8 cellular contexts compared by ENCODE assay signal in genomic region chr1:155176544-155177071, GRCh38. TPM values are rescaled to one million over a fixed set of nuclear protein-coding genes. Genes with fewer than 3 reads are reported as not detected.
DNase-seq lines count a peak whose midpoint lies in the region; ATAC-seq, FAIRE-seq and TF ChIP-seq lines count a peak whose summit lies in the region.

No MANE protein-coding gene starts in this region.

- WGBS in ovary, 3 donors: 60 to 62% (median 61%) methylated on average over 8 of the region's 8 CpGs
- 20 to 64% methylated on average over 4 to 8 of the region's 8 CpGs for whole genome bisulfite sequencing in upper lobe of left lung, 2 donors

- H3K36me3 ChIP-seq in SK-N-MC (ENCODE audit: insufficient read depth, low read length) (peaks cover 14% of the 10 kb centered on the region), ovary (no peaks in the 10 kb centered on the region), upper lobe of left lung (no peaks in the 10 kb centered on the region)

- FAIRE-seq in frontal cortex (lab: Jason Lieb, UNC): no peak

- no peaks in the 10 kb centered on the region for H3K27me3 ChIP-seq in ovary
- peaks cover 0 to 7% (median 3%) of the 10 kb centered on the region in 4 donors for H3K27me3 ChIP-seq in upper lobe of left lung

- intact Hi-C loops in ovary (cut with DNase I): loop anchor here in 1 of 4 donors (10.0 kb wide), 2 partner anchors 148 to 418 kb away; partner anchors contain the start of gene RUSC1

- ATAC-seq in upper lobe of left lung (ENCODE audit: low FRiP score in 2 of 2) (peak; percentile 68 to 83), HG03025 (IDR thresholded peaks at IDR 0.05; ENCODE audit: low FRiP score, unreplicated experiment) (no peak)

- H3K9me3 ChIP-seq in SK-N-MC (ENCODE audit: low read depth, low read length) (no peaks in the 10 kb centered on the region), ovary (no peaks in the 10 kb centered on the region), upper lobe of left lung (no peaks in the 10 kb centered on the region)

- no peaks in the 10 kb centered on the region for H3K4me1 ChIP-seq in ovary (ENCODE audit: insufficient read depth)
- H3K4me1 ChIP-seq in upper lobe of left lung: peaks cover 30 to 53% (median 41%) of the 10 kb centered on the region in 4 donors

- TF ChIP-seq POLR2A in ovary (IDR thresholded peaks at IDR 0.05): no peak
- TF ChIP-seq POLR2A in upper lobe of left lung (IDR thresholded peaks at IDR 0.05): no peak

- DNase-seq in GM04504 (ENCODE audit: low read depth): peak; percentile 49
- DNase-seq in NCI-H1105 (lab: John Stamatoyannopoulos, UW): peak; percentile 75
- peak; percentile 42 for DNase-seq in SK-N-MC (ENCODE audit: low read depth, low spot score)
- peak; percentile 86 for DNase-seq in activated naive CD4-positive, alpha-beta T cell treated with Interleukin-2 at 50 U/mL for 16 hours
- peak; percentile 91 to 96 for DNase-seq in frontal cortex (ENCODE audit: low spot score in 2 of 2)
- DNase-seq in ovary: peak; percentile 64 to 84 (median 82)
- DNase-seq in upper lobe of left lung: peak; percentile 73 to 91

- no peak overlapping the region for H3K9ac ChIP-seq in SK-N-MC (ENCODE audit: insufficient read length)

- H3K27ac ChIP-seq in SK-N-MC (no peak overlapping the region), ovary (no peak overlapping the region), upper lobe of left lung (peak overlapping the region; percentile 16 to 76 (median 49))

- H3K4me3 ChIP-seq in SK-N-MC (no peak overlapping the region), ovary (no peak overlapping the region), upper lobe of left lung (no peak overlapping the region)

- TF ChIP-seq EP300 in ovary (IDR thresholded peaks at IDR 0.05) (no peak), upper lobe of left lung (IDR thresholded peaks at IDR 0.05) (no peak)

- TF ChIP-seq CTCF in ovary (IDR thresholded peaks at IDR 0.05): peak; percentile 77 to 93 (median 81)
- TF ChIP-seq CTCF in upper lobe of left lung (IDR thresholded peaks at IDR 0.05): peak; percentile 89 to 95 (median 92)

RNA-seq across cellular contexts. Expression of gene TRIM46, which starts 3.0 kb away (rescaled TPM):
- 21.2 TPM for total RNA-seq in frontal cortex
- under 1 TPM in 6 of 7 donors, not detected in 1; 0.12 to 0.87 (median 0.54) TPM for total RNA-seq in ovary
- polyA plus RNA-seq in ovary: under 1 TPM; 0.12 to 0.24 TPM
- under 1 TPM in 3 of 6 donors, not detected in 3; 0.30 to 0.64 (median 0.57) TPM for total RNA-seq in upper lobe of left lung

RNA-seq across cellular contexts. Expression of gene KRTCAP2, which starts 3.5 kb away (rescaled TPM):
- total RNA-seq in frontal cortex (74.6 TPM), ovary (100 to 1,000 TPM in 6 of 7 donors, 10 to 100 TPM in 1; 96.5 to 209 (median 158) TPM), upper lobe of left lung (100 to 1,000 TPM in 4 of 6 donors, 10 to 100 TPM in 2; 47.1 to 166 (median 131) TPM)
- polyA plus RNA-seq in ovary: 100 to 1,000 TPM; 219 to 499 TPM

RNA-seq across cellular contexts. Expression of gene THBS3, which starts 31.1 kb away (rescaled TPM):
- total RNA-seq in frontal cortex (7.7 TPM), ovary (10 to 100 TPM; 19.9 to 50.2 (median 29.1) TPM), upper lobe of left lung (10 to 100 TPM; 18.3 to 97.4 (median 27.6) TPM)
- 10 to 100 TPM; 23.1 to 28.2 TPM for polyA plus RNA-seq in ovary

RNA-seq across cellular contexts. Expression of gene MTX1, which starts 31.9 kb away (rescaled TPM):
- total RNA-seq in frontal cortex (13.9 TPM), ovary (10 to 100 TPM; 18.5 to 33.4 (median 27.7) TPM), upper lobe of left lung (10 to 100 TPM; 23.0 to 68.4 (median 37.4) TPM)
- 10 to 100 TPM; 15.6 to 35.4 TPM for polyA plus RNA-seq in ovary

RNA-seq across cellular contexts. Expression of gene DPM3, which starts 36.3 kb away (rescaled TPM):
- total RNA-seq in frontal cortex: 15.1 TPM
- 100 to 1,000 TPM in 1 of 7 donors, 10 to 100 TPM in 6; 59.3 to 126 (median 85.5) TPM for total RNA-seq in ovary
- polyA plus RNA-seq in ovary: 100 to 1,000 TPM in 1 of 2 donors, under 1 TPM in 1; 0.70 to 168 TPM
- 100 to 1,000 TPM in 2 of 6 donors, 10 to 100 TPM in 3, not detected in 1; 25.1 to 112 (median 67.5) TPM for total RNA-seq in upper lobe of left lung

Comparison
In these comparisons a context has a peak if more than half of its experiments do, and no peak if none do; other contexts are left out.
1. DNase-seq: peak in every context shown above with its lines; median percentile 94 in frontal cortex; 86 in activated naive CD4-positive, alpha-beta T cell treated with Interleukin-2 at 50 U/mL for 16 hours; 82 in ovary; 82 in upper lobe of left lung; 75 in NCI-H1105; 49 in GM04504; 42 in SK-N-MC.
2. H3K27ac ChIP-seq: peak in upper lobe of left lung (4 of 4); none in SK-N-MC (single experiment) and ovary (0 of 2).
3. RNA of gene TRIM46, which starts 3.0 kb away (total RNA-seq): 21.2 TPM in frontal cortex (single experiment); 0.30 to 0.64 TPM in upper lobe of left lung and 0.12 to 0.87 TPM in ovary; every median in the first group is over 10 times any median in the second.